In genomic region chr12:60666895-60667294, GRCh38 we compare ENCODE assay signal across 34 cellular contexts.
"Had no signal": no experiment of that assay in that cellular context is flagged by ENCODE, and none has a peak within 500 bp of the region (broad histone marks: within the 10 kb centered on the region; RNA-seq: fewer than 3 reads in every experiment).

No MANE protein-coding gene starts in this region.

- ATAC-seq: activated naive CD4-positive, alpha-beta T cell treated with anti-CD3 and anti-CD28 coated beads, Interleukin-2, amount 50 U/mL, for 72 hours; activated naive CD8-positive, alpha-beta T cell treated with anti-CD3 and anti-CD28 coated beads, Interleukin-2, amount 50 U/mL, for 24 hours; activated T-cell treated with anti-CD3 and anti-CD28 coated beads, Interleukin-2, amount 50 U/mL, for 4 hours; activated T-cell treated with anti-CD3 and anti-CD28 coated beads, Interleukin-2, amount 50 U/mL, for 72 hours; activated T-helper 17 cell treated with anti-CD3 and anti-CD28 coated beads, Interleukin-2, amount 50 U/mL, for 72 hours; body of pancreas had no signal

- H3K27ac ChIP-seq: adrenal gland, ascending aorta, body of pancreas, brain microvascular endothelial cell, breast epithelium, cardiac muscle cell had no signal

- H3K4me1 ChIP-seq: adrenal gland, ascending aorta, body of pancreas, breast epithelium had no signal

- H3K4me3 ChIP-seq: adrenal gland, ascending aorta, body of pancreas, breast epithelium, cardiac muscle cell had no signal

- H3K36me3 ChIP-seq: adrenal gland, ascending aorta, brain microvascular endothelial cell, breast epithelium, cardiac muscle cell had no signal

- H3K9me3 ChIP-seq: ascending aorta, breast epithelium had no signal

- H3K27me3 ChIP-seq: adrenal gland, ascending aorta, body of pancreas, brain microvascular endothelial cell, breast epithelium, cardiac muscle cell had no signal

- FAIRE-seq: astrocyte, bronchial epithelial cell had no signal

- DNase-seq: activated effector memory CD4-positive, alpha-beta T cell treated with anti-CD3 and anti-CD28 coated beads, Interleukin-2, amount 50 U/mL, for 16 hours; activated effector memory CD4-positive, alpha-beta T cell treated with Interleukin-2 at 50 U/mL for 16 hours; activated gamma-delta T cell; activated gamma-delta T cell treated with Interleukin-2 at 50 U/mL for 16 hours; activated naive CD4-positive, alpha-beta T cell; activated naive CD4-positive, alpha-beta T cell treated with anti-CD3 and anti-CD28 coated beads for 36 hours; activated naive CD4-positive, alpha-beta T cell treated with anti-CD3 and anti-CD28 coated beads, Interleukin-2, amount 10 ng/mL, durations not matched to agents 7 days and 5 days; activated naive CD4-positive, alpha-beta T cell treated with anti-CD3 and anti-CD28 coated beads, Interleukin-2, amount 50 U/mL, for 16 hours; activated naive CD4-positive, alpha-beta T cell treated with Interleukin-2 at 50 U/mL for 16 hours; activated naive CD8-positive, alpha-beta T cell treated with anti-CD3 and anti-CD28 coated beads for 36 hours; activated naive CD8-positive, alpha-beta T cell treated with anti-CD3 and anti-CD28 coated beads, Interleukin-2, amount 10 ng/mL, durations not matched to agents 7 days and 5 days; activated naive CD8-positive, alpha-beta T cell treated with anti-CD3 and anti-CD28 coated beads, Interleukin-2, amount 50 U/mL, for 24 hours; activated T-cell treated with anti-CD3 and anti-CD28 coated beads, Interleukin-2, amount 50 U/mL, for 1 hour; activated T-cell treated with anti-CD3 and anti-CD28 coated beads, Interleukin-2, amount 50 U/mL, for 24 hours; activated T-cell treated with anti-CD3 and anti-CD28 coated beads, Interleukin-2, amount 50 U/mL, for 4 hours; activated T-cell treated with anti-CD3 and anti-CD28 coated beads, Interleukin-2, amount 50 U/mL, for 48 hours; activated T-cell treated with anti-CD3 and anti-CD28 coated beads, Interleukin-2, amount 50 U/mL, for 72 hours; adrenal gland; amniotic stem cell; amygdala; anterior cingulate cortex; aorta; body of pancreas; caudate nucleus; central memory CD4-positive, alpha-beta T cell; cerebellar nuclear complex had no signal
